Comparison of ENCODE assay signal across 2 cellular contexts in the genomic region with DNA sequence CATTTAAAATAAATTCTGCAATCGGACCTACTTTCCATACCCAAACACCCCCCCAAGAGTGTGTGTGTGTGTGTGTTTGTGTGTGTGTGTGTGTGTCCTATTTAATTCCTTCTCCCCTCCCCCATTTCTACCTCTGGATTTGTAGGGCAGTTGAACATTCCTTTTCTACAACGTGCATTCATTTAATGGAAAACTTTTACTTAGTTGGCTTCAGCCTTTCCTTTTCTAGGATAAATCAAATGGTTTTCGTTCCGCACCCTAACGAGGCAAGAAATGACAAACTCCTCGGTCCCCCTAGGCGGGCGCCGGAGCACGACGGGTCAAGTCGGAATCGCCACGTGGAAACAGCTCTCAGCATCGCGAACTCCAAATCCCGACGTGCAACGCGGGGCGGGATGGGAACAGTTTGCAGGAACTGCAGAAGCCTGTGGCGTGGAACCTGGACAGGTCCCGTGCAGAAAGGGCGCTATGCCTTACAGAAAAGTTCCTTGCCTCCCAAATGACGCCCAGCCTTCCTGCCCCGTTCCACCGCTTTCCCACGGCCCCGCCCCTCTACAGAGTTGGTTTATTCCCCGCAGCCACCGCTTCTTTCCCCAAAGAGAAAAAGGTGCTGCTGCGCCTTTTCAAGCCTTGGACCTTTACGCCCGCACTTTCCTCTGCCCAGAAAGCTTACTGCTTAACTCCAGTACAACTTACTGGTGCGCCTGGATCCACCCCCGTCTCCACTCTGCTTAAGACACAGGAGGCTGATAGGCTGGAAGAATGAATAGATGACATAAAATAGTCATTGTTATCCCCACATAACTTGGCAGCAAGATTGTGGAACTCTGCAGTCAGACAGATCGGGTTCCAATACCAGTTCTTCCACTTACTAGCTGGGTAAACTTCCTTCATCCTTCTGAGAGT.
TF ChIP-seq lines count a peak whose summit lies in the region.

No MANE protein-coding gene starts in this region.

TF ChIP-seq in HEK293, 187 proteins besides CTCF, POLR2A, EP300 and RAD21 (continued from another document and continues in another):
- TF ChIP-seq, protein P1, sequence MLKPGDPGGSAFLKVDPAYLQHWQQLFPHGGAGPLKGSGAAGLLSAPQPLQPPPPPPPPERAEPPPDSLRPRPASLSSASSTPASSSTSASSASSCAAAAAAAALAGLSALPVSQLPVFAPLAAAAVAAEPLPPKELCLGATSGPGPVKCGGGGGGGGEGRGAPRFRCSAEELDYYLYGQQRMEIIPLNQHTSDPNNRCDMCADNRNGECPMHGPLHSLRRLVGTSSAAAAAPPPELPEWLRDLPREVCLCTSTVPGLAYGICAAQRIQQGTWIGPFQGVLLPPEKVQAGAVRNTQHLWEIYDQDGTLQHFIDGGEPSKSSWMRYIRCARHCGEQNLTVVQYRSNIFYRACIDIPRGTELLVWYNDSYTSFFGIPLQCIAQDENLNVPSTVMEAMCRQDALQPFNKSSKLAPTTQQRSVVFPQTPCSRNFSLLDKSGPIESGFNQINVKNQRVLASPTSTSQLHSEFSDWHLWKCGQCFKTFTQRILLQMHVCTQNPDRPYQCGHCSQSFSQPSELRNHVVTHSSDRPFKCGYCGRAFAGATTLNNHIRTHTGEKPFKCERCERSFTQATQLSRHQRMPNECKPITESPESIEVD (tag by site-specific recombination; IDR thresholded peaks at IDR 0.05): no peak
- TF ChIP-seq SP7 (tag by site-specific recombination; IDR thresholded peaks at IDR 0.05) (peak; percentile 43), SP2 (tag by site-specific recombination; IDR thresholded peaks at IDR 0.05) (peak; percentile 69), ZNF610 (tag by site-specific recombination; IDR thresholded peaks at IDR 0.05; ENCODE audit: borderline replicate concordance) (0 out of 2 replicates have a peak, but pooled peaks have one; percentile 15), ZNF19 (tag by site-specific recombination; IDR thresholded peaks at IDR 0.05; ENCODE audit: low read depth) (no peak), ZBTB17 (tag by site-specific recombination; IDR thresholded peaks at IDR 0.05) (peak; percentile 81), ZNF660 (tag by site-specific recombination; IDR thresholded peaks at IDR 0.05) (peak; percentile 52; the same call in 1 of the 2 replicates), MEIS1 (CRISPR knock-in tag; IDR thresholded peaks at IDR 0.05; ENCODE audit: borderline replicate concordance) (no peak), ZNF843 (tag by site-specific recombination; IDR thresholded peaks at IDR 0.05) (0 out of 2 replicates have a peak, but pooled peaks have one; percentile 55), KLF16 (tag by site-specific recombination; IDR thresholded peaks at IDR 0.05) (0 out of 2 replicates have a peak, but pooled peaks have one; percentile 26), ZNF223 (tag by site-specific recombination; IDR thresholded peaks at IDR 0.05) (no peak)
- TF ChIP-seq, protein P2, sequence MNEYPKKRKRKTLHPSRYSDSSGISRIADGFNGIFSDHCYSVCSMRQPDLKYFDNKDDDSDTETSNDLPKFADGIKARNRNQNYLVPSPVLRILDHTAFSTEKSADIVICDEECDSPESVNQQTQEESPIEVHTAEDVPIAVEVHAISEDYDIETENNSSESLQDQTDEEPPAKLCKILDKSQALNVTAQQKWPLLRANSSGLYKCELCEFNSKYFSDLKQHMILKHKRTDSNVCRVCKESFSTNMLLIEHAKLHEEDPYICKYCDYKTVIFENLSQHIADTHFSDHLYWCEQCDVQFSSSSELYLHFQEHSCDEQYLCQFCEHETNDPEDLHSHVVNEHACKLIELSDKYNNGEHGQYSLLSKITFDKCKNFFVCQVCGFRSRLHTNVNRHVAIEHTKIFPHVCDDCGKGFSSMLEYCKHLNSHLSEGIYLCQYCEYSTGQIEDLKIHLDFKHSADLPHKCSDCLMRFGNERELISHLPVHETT (tag by site-specific recombination; IDR thresholded peaks at IDR 0.05): 0 out of 2 replicates have a peak, but pooled peaks have one; percentile 10
- TF ChIP-seq, protein P3, sequence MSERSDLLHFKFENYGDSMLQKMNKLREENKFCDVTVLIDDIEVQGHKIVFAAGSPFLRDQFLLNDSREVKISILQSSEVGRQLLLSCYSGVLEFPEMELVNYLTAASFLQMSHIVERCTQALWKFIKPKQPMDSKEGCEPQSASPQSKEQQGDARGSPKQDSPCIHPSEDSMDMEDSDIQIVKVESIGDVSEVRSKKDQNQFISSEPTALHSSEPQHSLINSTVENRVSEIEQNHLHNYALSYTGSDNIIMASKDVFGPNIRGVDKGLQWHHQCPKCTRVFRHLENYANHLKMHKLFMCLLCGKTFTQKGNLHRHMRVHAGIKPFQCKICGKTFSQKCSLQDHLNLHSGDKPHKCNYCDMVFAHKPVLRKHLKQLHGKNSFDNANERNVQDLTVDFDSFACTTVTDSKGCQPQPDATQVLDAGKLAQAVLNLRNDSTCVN (tag by site-specific recombination; optimal IDR thresholded peaks at IDR 0.05): peak; percentile 38
- TF ChIP-seq, protein P4, sequence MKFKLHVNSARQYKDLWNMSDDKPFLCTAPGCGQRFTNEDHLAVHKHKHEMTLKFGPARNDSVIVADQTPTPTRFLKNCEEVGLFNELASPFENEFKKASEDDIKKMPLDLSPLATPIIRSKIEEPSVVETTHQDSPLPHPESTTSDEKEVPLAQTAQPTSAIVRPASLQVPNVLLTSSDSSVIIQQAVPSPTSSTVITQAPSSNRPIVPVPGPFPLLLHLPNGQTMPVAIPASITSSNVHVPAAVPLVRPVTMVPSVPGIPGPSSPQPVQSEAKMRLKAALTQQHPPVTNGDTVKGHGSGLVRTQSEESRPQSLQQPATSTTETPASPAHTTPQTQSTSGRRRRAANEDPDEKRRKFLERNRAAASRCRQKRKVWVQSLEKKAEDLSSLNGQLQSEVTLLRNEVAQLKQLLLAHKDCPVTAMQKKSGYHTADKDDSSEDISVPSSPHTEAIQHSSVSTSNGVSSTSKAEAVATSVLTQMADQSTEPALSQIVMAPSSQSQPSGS (tag by site-specific recombination; IDR thresholded peaks at IDR 0.05; ENCODE audit: low read depth): no peak
- TF ChIP-seq, protein P5, sequence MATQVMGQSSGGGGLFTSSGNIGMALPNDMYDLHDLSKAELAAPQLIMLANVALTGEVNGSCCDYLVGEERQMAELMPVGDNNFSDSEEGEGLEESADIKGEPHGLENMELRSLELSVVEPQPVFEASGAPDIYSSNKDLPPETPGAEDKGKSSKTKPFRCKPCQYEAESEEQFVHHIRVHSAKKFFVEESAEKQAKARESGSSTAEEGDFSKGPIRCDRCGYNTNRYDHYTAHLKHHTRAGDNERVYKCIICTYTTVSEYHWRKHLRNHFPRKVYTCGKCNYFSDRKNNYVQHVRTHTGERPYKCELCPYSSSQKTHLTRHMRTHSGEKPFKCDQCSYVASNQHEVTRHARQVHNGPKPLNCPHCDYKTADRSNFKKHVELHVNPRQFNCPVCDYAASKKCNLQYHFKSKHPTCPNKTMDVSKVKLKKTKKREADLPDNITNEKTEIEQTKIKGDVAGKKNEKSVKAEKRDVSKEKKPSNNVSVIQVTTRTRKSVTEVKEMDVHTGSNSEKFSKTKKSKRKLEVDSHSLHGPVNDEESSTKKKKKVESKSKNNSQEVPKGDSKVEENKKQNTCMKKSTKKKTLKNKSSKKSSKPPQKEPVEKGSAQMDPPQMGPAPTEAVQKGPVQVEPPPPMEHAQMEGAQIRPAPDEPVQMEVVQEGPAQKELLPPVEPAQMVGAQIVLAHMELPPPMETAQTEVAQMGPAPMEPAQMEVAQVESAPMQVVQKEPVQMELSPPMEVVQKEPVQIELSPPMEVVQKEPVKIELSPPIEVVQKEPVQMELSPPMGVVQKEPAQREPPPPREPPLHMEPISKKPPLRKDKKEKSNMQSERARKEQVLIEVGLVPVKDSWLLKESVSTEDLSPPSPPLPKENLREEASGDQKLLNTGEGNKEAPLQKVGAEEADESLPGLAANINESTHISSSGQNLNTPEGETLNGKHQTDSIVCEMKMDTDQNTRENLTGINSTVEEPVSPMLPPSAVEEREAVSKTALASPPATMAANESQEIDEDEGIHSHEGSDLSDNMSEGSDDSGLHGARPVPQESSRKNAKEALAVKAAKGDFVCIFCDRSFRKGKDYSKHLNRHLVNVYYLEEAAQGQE (tag by site-specific recombination; IDR thresholded peaks at IDR 0.05): peak; percentile 23; the same call in 1 of the 2 replicates

TF ChIP-seq in WTC11, 78 proteins besides CTCF, POLR2A, EP300 and RAD21 (continued from another document and continues in another):
- TF ChIP-seq, protein P6, sequence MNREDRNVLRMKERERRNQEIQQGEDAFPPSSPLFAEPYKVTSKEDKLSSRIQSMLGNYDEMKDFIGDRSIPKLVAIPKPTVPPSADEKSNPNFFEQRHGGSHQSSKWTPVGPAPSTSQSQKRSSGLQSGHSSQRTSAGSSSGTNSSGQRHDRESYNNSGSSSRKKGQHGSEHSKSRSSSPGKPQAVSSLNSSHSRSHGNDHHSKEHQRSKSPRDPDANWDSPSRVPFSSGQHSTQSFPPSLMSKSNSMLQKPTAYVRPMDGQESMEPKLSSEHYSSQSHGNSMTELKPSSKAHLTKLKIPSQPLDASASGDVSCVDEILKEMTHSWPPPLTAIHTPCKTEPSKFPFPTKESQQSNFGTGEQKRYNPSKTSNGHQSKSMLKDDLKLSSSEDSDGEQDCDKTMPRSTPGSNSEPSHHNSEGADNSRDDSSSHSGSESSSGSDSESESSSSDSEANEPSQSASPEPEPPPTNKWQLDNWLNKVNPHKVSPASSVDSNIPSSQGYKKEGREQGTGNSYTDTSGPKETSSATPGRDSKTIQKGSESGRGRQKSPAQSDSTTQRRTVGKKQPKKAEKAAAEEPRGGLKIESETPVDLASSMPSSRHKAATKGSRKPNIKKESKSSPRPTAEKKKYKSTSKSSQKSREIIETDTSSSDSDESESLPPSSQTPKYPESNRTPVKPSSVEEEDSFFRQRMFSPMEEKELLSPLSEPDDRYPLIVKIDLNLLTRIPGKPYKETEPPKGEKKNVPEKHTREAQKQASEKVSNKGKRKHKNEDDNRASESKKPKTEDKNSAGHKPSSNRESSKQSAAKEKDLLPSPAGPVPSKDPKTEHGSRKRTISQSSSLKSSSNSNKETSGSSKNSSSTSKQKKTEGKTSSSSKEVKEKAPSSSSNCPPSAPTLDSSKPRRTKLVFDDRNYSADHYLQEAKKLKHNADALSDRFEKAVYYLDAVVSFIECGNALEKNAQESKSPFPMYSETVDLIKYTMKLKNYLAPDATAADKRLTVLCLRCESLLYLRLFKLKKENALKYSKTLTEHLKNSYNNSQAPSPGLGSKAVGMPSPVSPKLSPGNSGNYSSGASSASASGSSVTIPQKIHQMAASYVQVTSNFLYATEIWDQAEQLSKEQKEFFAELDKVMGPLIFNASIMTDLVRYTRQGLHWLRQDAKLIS (CRISPR knock-in tag; IDR thresholded peaks at IDR 0.05; ENCODE audit: borderline replicate concordance): no peak
- TF ChIP-seq TEAD4 (CRISPR knock-in tag; IDR thresholded peaks at IDR 0.05) (no peak), ZNF671 (CRISPR knock-in tag; IDR thresholded peaks at IDR 0.05) (no peak), FOXK1 (CRISPR knock-in tag; IDR thresholded peaks at IDR 0.05) (peak; percentile 63; the same call in 1 of the 2 replicates), ZNF121 (CRISPR knock-in tag; IDR thresholded peaks at IDR 0.05) (no peak), ZNF219 (CRISPR knock-in tag; IDR thresholded peaks at IDR 0.05; ENCODE audit: borderline replicate concordance) (no peak), NR2C2 (CRISPR knock-in tag; IDR thresholded peaks at IDR 0.05) (no peak), CBFB (CRISPR knock-in tag; IDR thresholded peaks at IDR 0.05; ENCODE audit: low read depth) (no peak), CREB1 (CRISPR knock-in tag; IDR thresholded peaks at IDR 0.05) (0 out of 2 replicates have a peak, but pooled peaks have one; percentile 41), TCF7 (CRISPR knock-in tag; IDR thresholded peaks at IDR 0.05; ENCODE audit: low read depth) (no peak), EMX1 (CRISPR knock-in tag; IDR thresholded peaks at IDR 0.05) (no peak), FOXP1 (CRISPR knock-in tag; IDR thresholded peaks at IDR 0.05; ENCODE audit: borderline replicate concordance) (no peak), PRRX2 (CRISPR knock-in tag; IDR thresholded peaks at IDR 0.05) (no peak), ZNF396 (CRISPR knock-in tag; IDR thresholded peaks at IDR 0.05; ENCODE audit: borderline replicate concordance) (no peak), NFYB (CRISPR knock-in tag; conservative IDR thresholded peaks at IDR 0.05; ENCODE audit: low read depth) (no peak), ZNF423 (CRISPR knock-in tag; IDR thresholded peaks at IDR 0.05) (peak; percentile 70), TEAD1 (CRISPR knock-in tag; IDR thresholded peaks at IDR 0.05) (peak; percentile 80)
- TF ChIP-seq, protein P7, sequence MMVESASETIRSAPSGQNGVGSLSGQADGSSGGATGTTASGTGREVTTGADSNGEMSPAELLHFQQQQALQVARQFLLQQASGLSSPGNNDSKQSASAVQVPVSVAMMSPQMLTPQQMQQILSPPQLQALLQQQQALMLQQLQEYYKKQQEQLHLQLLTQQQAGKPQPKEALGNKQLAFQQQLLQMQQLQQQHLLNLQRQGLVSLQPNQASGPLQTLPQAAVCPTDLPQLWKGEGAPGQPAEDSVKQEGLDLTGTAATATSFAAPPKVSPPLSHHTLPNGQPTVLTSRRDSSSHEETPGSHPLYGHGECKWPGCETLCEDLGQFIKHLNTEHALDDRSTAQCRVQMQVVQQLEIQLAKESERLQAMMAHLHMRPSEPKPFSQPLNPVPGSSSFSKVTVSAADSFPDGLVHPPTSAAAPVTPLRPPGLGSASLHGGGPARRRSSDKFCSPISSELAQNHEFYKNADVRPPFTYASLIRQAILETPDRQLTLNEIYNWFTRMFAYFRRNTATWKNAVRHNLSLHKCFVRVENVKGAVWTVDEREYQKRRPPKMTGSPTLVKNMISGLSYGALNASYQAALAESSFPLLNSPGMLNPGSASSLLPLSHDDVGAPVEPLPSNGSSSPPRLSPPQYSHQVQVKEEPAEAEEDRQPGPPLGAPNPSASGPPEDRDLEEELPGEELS (CRISPR knock-in tag; IDR thresholded peaks at IDR 0.05): peak; percentile 59; the same call in 1 of the 2 replicates
- TF ChIP-seq, protein P4 (CRISPR knock-in tag; IDR thresholded peaks at IDR 0.05; ENCODE audit: borderline replicate concordance, low read depth): no peak
- TF ChIP-seq, protein P8, sequence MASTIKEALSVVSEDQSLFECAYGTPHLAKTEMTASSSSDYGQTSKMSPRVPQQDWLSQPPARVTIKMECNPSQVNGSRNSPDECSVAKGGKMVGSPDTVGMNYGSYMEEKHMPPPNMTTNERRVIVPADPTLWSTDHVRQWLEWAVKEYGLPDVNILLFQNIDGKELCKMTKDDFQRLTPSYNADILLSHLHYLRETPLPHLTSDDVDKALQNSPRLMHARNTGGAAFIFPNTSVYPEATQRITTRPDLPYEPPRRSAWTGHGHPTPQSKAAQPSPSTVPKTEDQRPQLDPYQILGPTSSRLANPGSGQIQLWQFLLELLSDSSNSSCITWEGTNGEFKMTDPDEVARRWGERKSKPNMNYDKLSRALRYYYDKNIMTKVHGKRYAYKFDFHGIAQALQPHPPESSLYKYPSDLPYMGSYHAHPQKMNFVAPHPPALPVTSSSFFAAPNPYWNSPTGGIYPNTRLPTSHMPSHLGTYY (CRISPR knock-in tag; IDR thresholded peaks at IDR 0.05): no peak
